1 cellular context compared by ENCODE assay signal in the genomic region with DNA sequence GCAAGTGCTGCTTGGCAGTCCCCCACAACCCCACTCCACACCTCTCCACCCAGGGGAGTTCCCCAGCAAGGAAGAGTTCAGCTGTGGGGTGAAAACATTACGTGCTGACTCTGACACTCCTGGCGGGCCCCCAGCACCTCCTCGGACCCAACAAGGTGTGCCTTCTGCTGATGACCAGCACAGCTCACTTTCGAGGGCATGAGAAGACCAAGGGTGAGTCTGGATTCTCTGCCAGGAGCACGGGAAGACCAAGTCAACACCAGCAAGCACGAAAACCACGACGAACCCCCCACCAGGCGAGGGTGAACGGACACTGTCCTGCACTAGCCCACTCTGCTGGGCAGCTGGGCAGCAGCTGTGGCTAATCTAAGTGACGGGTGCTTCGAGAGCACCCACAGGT.
TF ChIP-seq lines count a peak whose summit lies in the region.

No MANE protein-coding gene starts in this region.

TF ChIP-seq in GM12878, 131 proteins besides CTCF, POLR2A, EP300 and RAD21:
- TF ChIP-seq, protein P1, sequence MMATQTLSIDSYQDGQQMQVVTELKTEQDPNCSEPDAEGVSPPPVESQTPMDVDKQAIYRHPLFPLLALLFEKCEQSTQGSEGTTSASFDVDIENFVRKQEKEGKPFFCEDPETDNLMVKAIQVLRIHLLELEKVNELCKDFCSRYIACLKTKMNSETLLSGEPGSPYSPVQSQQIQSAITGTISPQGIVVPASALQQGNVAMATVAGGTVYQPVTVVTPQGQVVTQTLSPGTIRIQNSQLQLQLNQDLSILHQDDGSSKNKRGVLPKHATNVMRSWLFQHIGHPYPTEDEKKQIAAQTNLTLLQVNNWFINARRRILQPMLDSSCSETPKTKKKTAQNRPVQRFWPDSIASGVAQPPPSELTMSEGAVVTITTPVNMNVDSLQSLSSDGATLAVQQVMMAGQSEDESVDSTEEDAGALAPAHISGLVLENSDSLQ (IDR thresholded peaks at IDR 0.05), result no peak
- TF ChIP-seq, protein P2, sequence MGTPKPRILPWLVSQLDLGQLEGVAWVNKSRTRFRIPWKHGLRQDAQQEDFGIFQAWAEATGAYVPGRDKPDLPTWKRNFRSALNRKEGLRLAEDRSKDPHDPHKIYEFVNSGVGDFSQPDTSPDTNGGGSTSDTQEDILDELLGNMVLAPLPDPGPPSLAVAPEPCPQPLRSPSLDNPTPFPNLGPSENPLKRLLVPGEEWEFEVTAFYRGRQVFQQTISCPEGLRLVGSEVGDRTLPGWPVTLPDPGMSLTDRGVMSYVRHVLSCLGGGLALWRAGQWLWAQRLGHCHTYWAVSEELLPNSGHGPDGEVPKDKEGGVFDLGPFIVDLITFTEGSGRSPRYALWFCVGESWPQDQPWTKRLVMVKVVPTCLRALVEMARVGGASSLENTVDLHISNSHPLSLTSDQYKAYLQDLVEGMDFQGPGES (IDR thresholded peaks at IDR 0.05), result no peak
- TF ChIP-seq ZNF622 (IDR thresholded peaks at IDR 0.05) (no peak), FOXM1 (IDR thresholded peaks at IDR 0.05; ENCODE audit: low read depth, low read length) (no peak), CBX3 (IDR thresholded peaks at IDR 0.05; ENCODE audit: borderline replicate concordance, low read depth) (no peak), RUNX3 (IDR thresholded peaks at IDR 0.05; ENCODE audit: low read length) (no peak), CHD4 (IDR thresholded peaks at IDR 0.05) (no peak), TCF3 (IDR thresholded peaks at IDR 0.05; ENCODE audit: borderline replicate concordance, insufficient read depth, low read depth, low read length) (no peak)
